ENCODE assay signal across 8 cellular contexts in the genomic region with DNA sequence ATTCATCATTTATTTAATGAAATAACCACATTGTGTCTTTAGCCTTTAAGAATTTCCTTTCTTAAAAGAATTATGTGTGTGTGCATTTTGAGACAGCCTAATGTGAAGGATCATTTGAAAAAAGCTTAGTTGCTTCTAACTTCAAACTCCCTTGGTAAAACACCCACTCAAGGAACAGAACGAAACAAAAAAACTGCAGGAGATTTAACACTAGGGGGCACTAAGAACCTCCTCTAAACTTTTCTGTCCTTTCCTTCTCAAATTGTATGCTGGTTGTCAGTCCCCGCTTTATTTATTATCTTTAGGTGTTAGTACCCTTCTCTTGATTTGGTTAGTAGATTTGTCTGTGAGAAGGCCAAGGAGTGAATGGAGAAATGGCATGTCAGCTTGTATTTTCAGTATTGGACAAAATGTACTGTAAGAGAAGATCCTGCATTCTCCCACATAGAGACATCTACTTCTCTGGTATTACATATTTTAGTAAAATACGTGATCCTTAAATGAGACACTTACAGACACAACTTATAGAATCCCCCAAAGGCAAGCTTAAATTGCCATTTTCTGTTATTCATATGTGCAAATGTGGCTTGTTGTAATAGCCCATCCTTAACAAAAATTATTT.
DNase-seq lines count a peak whose midpoint lies in the region; ATAC-seq lines count a peak whose summit lies in the region.

No MANE protein-coding gene starts in this region.

- no peak overlapping the region for H2BK5ac ChIP-seq in mesenchymal stem cell (ENCODE audit: low read depth, low read length, poor library complexity, severe bottlenecking)

- H3K18ac ChIP-seq in mesenchymal stem cell (ENCODE audit: low read depth in 1 of 2, low read length in 2 of 2) = no peak overlapping the region

- H2BK120ac ChIP-seq in mesenchymal stem cell (ENCODE audit: low read depth, low read length) = no peak overlapping the region

- H3K23ac ChIP-seq in mesenchymal stem cell (ENCODE audit: low read length in 2 of 2) = no peak overlapping the region

- no peak overlapping the region for H3K9ac ChIP-seq in mesenchymal stem cell (ENCODE audit: low read length)

- H3K36me3 ChIP-seq in mesenchymal stem cell (ENCODE audit: control insufficient read depth in 1 of 2, insufficient read depth in 2 of 2, low read depth in 1 of 2, low read length in 2 of 2) = no peaks in the 10 kb centered on the region

- H3K27me3 ChIP-seq in mesenchymal stem cell (ENCODE audit: control insufficient read depth in 1 of 2, insufficient read depth in 1 of 2, low read length in 2 of 2) = no peaks in the 10 kb centered on the region

- H3K4ac ChIP-seq in mesenchymal stem cell (ENCODE audit: low read depth in 1 of 2, low read length in 2 of 2) = no peak overlapping the region

- DNase-seq in ACHN (peak; percentile 56), NCI-H345 treated with DMSO at 0.1 percent for 48 hours (lab: John Stamatoyannopoulos, UW; ENCODE audit: unreplicated experiment) (peak; percentile 9), T47D (ENCODE audit: low read depth in 1 of 2, low spot score in 1 of 2) (peak; percentile 10 to 64), mesenchymal stem cell (peak; percentile 58), DMS79 treated with DMSO at 0.1 percent for 48 hours (lab: John Stamatoyannopoulos, UW) (no peak), NCI-H128 (lab: John Stamatoyannopoulos, UW; ENCODE audit: unreplicated experiment) (no peak)

- H3K4me1 ChIP-seq in mesenchymal stem cell (ENCODE audit: control insufficient read depth, insufficient read depth, low read depth, low read length) = no peaks in the 10 kb centered on the region

- in situ Hi-C loops in ACHN (cut with HindIII; ENCODE audit: low pct_ligation_motif_present, low pct_unique_long_range_greater_than_20kb, low sequenced_read_pairs) (no loop called here), T47D (cut with HindIII; ENCODE audit: low pct_unique_long_range_greater_than_20kb, low sequenced_read_pairs) (no loop called here)

- 56% methylated on average over 3 of the region's 3 CpGs for WGBS in mesenchymal stem cell

- no peaks in the 10 kb centered on the region for H3K79me1 ChIP-seq in mesenchymal stem cell (replicated peaks; ENCODE audit: low read length, poor library complexity, severe bottlenecking)

- H3K4me2 ChIP-seq in mesenchymal stem cell (ENCODE audit: low read length, poor library complexity, severe bottlenecking) = no peak overlapping the region

- H3K14ac ChIP-seq in mesenchymal stem cell (ENCODE audit: low read length in 2 of 2) = no peak overlapping the region

- H3K4me3 ChIP-seq in mesenchymal stem cell (ENCODE audit: insufficient read depth in 1 of 2, low read depth in 1 of 2, low read length in 2 of 2) = no peak overlapping the region

- no peak overlapping the region for H2BK12ac ChIP-seq in mesenchymal stem cell (ENCODE audit: low read length in 2 of 2)

- H2AK5ac ChIP-seq in mesenchymal stem cell (ENCODE audit: low read length, severe bottlenecking) = no peak overlapping the region

- no peak overlapping the region for H4K91ac ChIP-seq in mesenchymal stem cell (ENCODE audit: low read length)

- H4K8ac ChIP-seq in mesenchymal stem cell (ENCODE audit: low read length) = no peak overlapping the region

- H2BK15ac ChIP-seq in mesenchymal stem cell (ENCODE audit: low read depth, poor library complexity, severe bottlenecking) = no peak overlapping the region

- ATAC-seq in GM18858 (IDR thresholded peaks at IDR 0.05; ENCODE audit: unreplicated experiment) (peak; percentile 73), HG03066 (IDR thresholded peaks at IDR 0.05; ENCODE audit: low read depth, unreplicated experiment) (peak; percentile 82)

- H2AFZ ChIP-seq in mesenchymal stem cell (ENCODE audit: low read depth, low read length) = no peak overlapping the region

- no peak overlapping the region for H3K27ac ChIP-seq in mesenchymal stem cell (ENCODE audit: low read length, poor library complexity, severe bottlenecking)

- H3K9me3 ChIP-seq in mesenchymal stem cell (ENCODE audit: control insufficient read depth, low read length) = no peaks in the 10 kb centered on the region

Comparison
In these comparisons a context has a peak if more than half of its experiments do, and no peak if none do; other contexts are left out.
1. DNase-seq: peak in ACHN (single experiment), NCI-H345 treated with DMSO at 0.1 percent for 48 hours (single experiment), T47D (2 of 2) and mesenchymal stem cell (single experiment); none in DMS79 treated with DMSO at 0.1 percent for 48 hours (single experiment) and NCI-H128 (single experiment).